14 cellular contexts compared by ENCODE assay signal in genomic region chr5:145548097-145548496, GRCh38.
DNase-seq lines count a peak whose midpoint lies in the region; ATAC-seq and TF ChIP-seq lines count a peak whose summit lies in the region.
"Had no signal": no experiment of that assay in that cellular context is flagged by ENCODE, and none has a peak within 500 bp of the region (broad histone marks: within the 10 kb centered on the region; RNA-seq: fewer than 3 reads in every experiment).

No MANE protein-coding gene starts in this region.

- no peak for TF ChIP-seq POLR2A in spleen (IDR thresholded peaks at IDR 0.05)
- TF ChIP-seq POLR2A in uterus (IDR thresholded peaks at IDR 0.05) = no peak

- H3K36me3 ChIP-seq in colonic mucosa (no peaks in the 10 kb centered on the region), spleen (no peaks in the 10 kb centered on the region), uterus (no peaks in the 10 kb centered on the region)
- H3K36me3 ChIP-seq: BE2C had no signal

- H3K27ac ChIP-seq in colonic mucosa (peak overlapping the region; percentile 54), spleen (no peak overlapping the region), uterus (no peak overlapping the region)
- H3K27ac ChIP-seq: C4-2B had no signal

- H3K4me3 ChIP-seq in colonic mucosa (no peak overlapping the region), spleen (no peak overlapping the region), uterus (no peak overlapping the region)

- no peak overlapping the region for H3K9ac ChIP-seq in colonic mucosa (ENCODE audit: low read depth in 2 of 2, low read length in 2 of 2)

- DNase-seq in HT-29 (ENCODE audit: low spot score) (peak; percentile 18), colonic mucosa (no peak), left colon (no peak), renal cortical epithelial cell (ENCODE audit: low read depth) (peak; percentile 62), HCEC 1CT (no peak), spleen (no peak), uterus (no peak), NCI-H2029 (lab: John Stamatoyannopoulos, UW) (no peak)
- DNase-seq: ACHN; BE2C; CD4-positive, alpha-beta memory T cell; DND-41; H9 had no signal

- peak; percentile 64 for ATAC-seq in left colon

- intact Hi-C loops in colonic mucosa (cut with DNase I) = no loop called here
- intact Hi-C loops in left colon (cut with DNase I, micrococcal nuclease) = no loop called here
- intact Hi-C loops in spleen (cut with DNase I; ENCODE audit: low total_unique reads) = no loop called here
- intact Hi-C loops in uterus (cut with DNase I; ENCODE audit: low total_unique reads) = no loop called here

- H3K4me1 ChIP-seq in colonic mucosa = no peaks in the 10 kb centered on the region
- H3K4me1 ChIP-seq in spleen = no peaks in the 10 kb centered on the region
- no peaks in the 10 kb centered on the region for H3K4me1 ChIP-seq in uterus
- H3K4me1 ChIP-seq: BE2C had no signal

- H3K27me3 ChIP-seq in colonic mucosa (no peaks in the 10 kb centered on the region), spleen (replicated peaks in 1 of 7) (no peaks in the 10 kb centered on the region), uterus (no peaks in the 10 kb centered on the region)
- H3K27me3 ChIP-seq: BE2C had no signal

- H3K9me3 ChIP-seq in colonic mucosa (no peaks in the 10 kb centered on the region), spleen (peaks cover 0 to 4% (median 0%) of the 10 kb centered on the region in 8 donors), uterus (no peaks in the 10 kb centered on the region)
- H3K9me3 ChIP-seq: BE2C had no signal

- no peak for TF ChIP-seq CTCF in colonic mucosa (IDR thresholded peaks at IDR 0.05)
- TF ChIP-seq CTCF in spleen (IDR thresholded peaks at IDR 0.05 in 8 of 11, conservative IDR thresholded peaks at IDR 0.05 in 3 of 11) = no peak
- TF ChIP-seq CTCF in uterus (IDR thresholded peaks at IDR 0.05) = no peak

Comparison
In these comparisons a context has a peak if more than half of its experiments do, and no peak if none do; other contexts are left out.
1. DNase-seq: peak in HT-29 (single experiment) and renal cortical epithelial cell (single experiment); none in colonic mucosa (single experiment), left colon (0 of 2), HCEC 1CT (single experiment), spleen (single experiment), uterus (0 of 2) and NCI-H2029 (single experiment).